ENCODE assay signal across 12 cellular contexts in the genomic region with DNA sequence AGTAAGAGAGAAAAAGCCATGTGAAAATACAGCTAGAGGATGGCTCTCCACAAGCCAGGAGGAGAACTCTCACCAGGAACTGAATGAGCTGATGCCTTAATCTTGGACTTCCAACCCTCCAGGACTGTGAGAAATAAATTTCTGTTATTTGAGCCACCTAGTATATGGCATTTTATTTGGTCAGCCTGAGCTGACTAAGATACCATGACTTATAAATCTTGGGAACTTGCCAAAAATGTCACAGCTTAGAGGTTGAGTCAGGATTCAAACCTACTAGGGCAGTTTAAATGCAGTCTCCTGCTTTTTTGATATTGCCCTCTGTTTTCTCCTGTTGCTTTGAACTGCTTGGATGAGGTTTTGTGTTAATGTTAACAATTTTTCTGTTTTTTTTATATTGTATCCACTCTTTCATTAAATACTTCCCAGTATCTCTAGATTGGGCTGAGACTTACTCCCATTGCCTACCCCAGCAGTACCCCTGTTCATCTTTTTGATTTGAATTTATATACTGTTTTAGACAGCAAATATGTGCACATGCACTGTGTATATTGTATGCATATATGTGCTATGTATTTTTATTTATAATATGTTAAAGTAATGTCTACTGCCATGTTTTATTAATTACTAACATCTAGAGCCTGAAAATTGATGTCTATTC.
DNase-seq lines count a peak whose midpoint lies in the region.
"Had no signal": no experiment of that assay in that cellular context is flagged by ENCODE, and none has a peak within 500 bp of the region (broad histone marks: within the 10 kb centered on the region; RNA-seq: fewer than 3 reads in every experiment).

No MANE protein-coding gene starts in this region.

- H3K4me1 ChIP-seq in CD8-positive, alpha-beta memory T cell (ENCODE audit: insufficient read depth, low read length) = no peaks in the 10 kb centered on the region

- DNase-seq in AG08396 (ENCODE audit: low spot score) (peak; percentile 45), HS-27A (ENCODE audit: low read depth) (peak; percentile 91), amniotic epithelial cell (ENCODE audit: low read depth) (peak; percentile 95), hepatic stellate cell (ENCODE audit: low spot score) (peak; percentile 35), NCI-H2171 treated with DMSO at 0.1 percent for 48 hours (lab: John Stamatoyannopoulos, UW) (no peak)
- no peak for DNase-seq in activated effector memory CD4-positive, alpha-beta T cell treated with anti-CD3 and anti-CD28 coated beads, Interleukin-2, amount 50 U/mL, for 16 hours
- no peak for DNase-seq in stimulated activated CD4-positive, alpha-beta T cell treated with anti-CD3 and anti-CD28 coated beads, Interleukin-2, amount 100 ng/mL, for 24 hours
- DNase-seq in CD8-positive, alpha-beta memory T cell = no peak
- DNase-seq: activated CD4-positive, alpha-beta T cell treated with anti-CD3 and anti-CD28 coated beads for 36 hours; SHP77 treated with DMSO at 0.1 percent for 48 hours had no signal

- H3K4me1 Mint-ChIP-seq in CD8-positive, alpha-beta memory T cell = no peaks in the 10 kb centered on the region
- H3K4me1 Mint-ChIP-seq: activated CD4-positive, alpha-beta T cell treated with anti-CD3 and anti-CD28 coated beads for 36 hours had no signal

- no peaks in the 10 kb centered on the region for H3K27me3 Mint-ChIP-seq in CD8-positive, alpha-beta memory T cell
- H3K27me3 Mint-ChIP-seq: activated CD4-positive, alpha-beta T cell treated with anti-CD3 and anti-CD28 coated beads for 36 hours; activated naive CD8-positive, alpha-beta T cell had no signal

- POLR2A ChIA-PET in CD8-positive, alpha-beta memory T cell (lab: Charles Lee) = no interaction called here

- no peaks in the 10 kb centered on the region for H3K36me3 Mint-ChIP-seq in CD8-positive, alpha-beta memory T cell
- H3K36me3 Mint-ChIP-seq: activated naive CD8-positive, alpha-beta T cell had no signal

- no peaks in the 10 kb centered on the region for H3K27me3 ChIP-seq in CD8-positive, alpha-beta memory T cell (ENCODE audit: insufficient read depth, low read length, poor library complexity, severe bottlenecking)

- no peaks in the 10 kb centered on the region for H3K9me3 ChIP-seq in CD8-positive, alpha-beta memory T cell (ENCODE audit: low read length)

- CTCF ChIA-PET in CD8-positive, alpha-beta memory T cell (lab: Charles Lee) = no interaction called here

- H3K4me3 ChIP-seq in CD8-positive, alpha-beta memory T cell (ENCODE audit: low read length) = no peak overlapping the region
- H3K4me3 ChIP-seq: skin epidermis had no signal

- no peaks in the 10 kb centered on the region for H3K36me3 ChIP-seq in CD8-positive, alpha-beta memory T cell (ENCODE audit: insufficient read depth, low read length)

- no peak overlapping the region for H3K27ac ChIP-seq in CD8-positive, alpha-beta memory T cell (ENCODE audit: low read depth, low read length)
- H3K27ac ChIP-seq: skin epidermis had no signal

- no peak overlapping the region for H3K4me3 Mint-ChIP-seq in CD8-positive, alpha-beta memory T cell
- H3K4me3 Mint-ChIP-seq: activated CD4-positive, alpha-beta T cell treated with anti-CD3 and anti-CD28 coated beads for 36 hours; activated naive CD8-positive, alpha-beta T cell had no signal

- no peak overlapping the region for H3K27ac Mint-ChIP-seq in CD8-positive, alpha-beta memory T cell
- H3K27ac Mint-ChIP-seq: activated CD4-positive, alpha-beta T cell treated with anti-CD3 and anti-CD28 coated beads for 36 hours; activated naive CD8-positive, alpha-beta T cell had no signal

- H3K9me3 Mint-ChIP-seq in CD8-positive, alpha-beta memory T cell = peaks cover 0 to 2% (median 0%) of the 10 kb centered on the region in 5 donors

Comparison
In these comparisons a context has a peak if more than half of its experiments do, and no peak if none do; other contexts are left out.
1. DNase-seq: peak in AG08396 (single experiment), HS-27A (single experiment), amniotic epithelial cell (single experiment) and hepatic stellate cell (single experiment); none in activated effector memory CD4-positive, alpha-beta T cell treated with anti-CD3 and anti-CD28 coated beads, Interleukin-2, amount 50 U/mL, for 16 hours (single experiment), stimulated activated CD4-positive, alpha-beta T cell treated with anti-CD3 and anti-CD28 coated beads, Interleukin-2, amount 100 ng/mL, for 24 hours (0 of 2), NCI-H2171 treated with DMSO at 0.1 percent for 48 hours (single experiment) and CD8-positive, alpha-beta memory T cell (0 of 5).